13 cellular contexts compared by ENCODE assay signal in the genomic region with DNA sequence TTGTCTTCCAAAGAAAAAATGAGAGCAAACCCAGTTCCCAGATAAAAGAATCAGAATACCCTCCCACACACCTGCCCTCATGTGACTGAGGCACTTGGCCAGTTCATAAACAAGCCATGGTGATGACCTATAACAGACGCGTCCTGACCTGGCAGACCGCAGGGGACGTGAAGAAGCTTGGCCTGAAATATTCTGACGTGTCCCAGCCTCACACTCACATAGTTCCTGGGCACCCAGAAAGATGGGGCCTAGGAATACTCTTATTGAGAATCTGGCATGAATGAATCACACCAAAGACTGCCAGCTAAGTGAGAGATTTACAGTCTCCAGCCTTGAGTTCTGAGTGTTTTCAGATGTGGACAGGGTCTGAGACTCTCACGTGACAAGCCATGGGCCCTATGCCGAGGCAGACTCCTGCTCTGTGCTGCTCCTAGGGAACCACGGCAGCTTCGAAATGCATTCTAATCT. TPM values are rescaled to one million over a fixed set of nuclear protein-coding genes. Genes with fewer than 3 reads are reported as not detected.
DNase-seq lines count a peak whose midpoint lies in the region; ATAC-seq and TF ChIP-seq lines count a peak whose summit lies in the region.
"Had no signal": no experiment of that assay in that cellular context is flagged by ENCODE, and none has a peak within 500 bp of the region (broad histone marks: within the 10 kb centered on the region; RNA-seq: fewer than 3 reads in every experiment).

No MANE protein-coding gene starts in this region.

- H3K27ac Mint-ChIP-seq in neural progenitor cell: peak overlapping the region; percentile 21
- H3K27ac Mint-ChIP-seq: activated CD4-positive, alpha-beta memory T cell treated with anti-CD3 and anti-CD28 coated beads for 36 hours had no signal

- H3K9me3 Mint-ChIP-seq in neural progenitor cell: peaks cover 4% of the 10 kb centered on the region
- H3K9me3 Mint-ChIP-seq: activated CD4-positive, alpha-beta memory T cell treated with anti-CD3 and anti-CD28 coated beads for 36 hours had no signal

- peaks cover 2% of the 10 kb centered on the region for H3K27me3 Mint-ChIP-seq in neural progenitor cell (ENCODE audit: insufficient read depth, low read depth)

- H3K79me2 ChIP-seq in SK-N-SH (ENCODE audit: insufficient read depth): no peaks in the 10 kb centered on the region
- H3K79me2 ChIP-seq in neural progenitor cell (ENCODE audit: low read depth): no peaks in the 10 kb centered on the region

- peaks cover 0 to 14% of the 10 kb centered on the region in 2 experiments; a peak in 2 of 4 replicates for H3K4me1 ChIP-seq in SK-N-SH (ENCODE audit: control insufficient read depth in 1 of 2, insufficient read depth in 2 of 2, low read depth in 1 of 2, low read length in 1 of 2)
- peaks cover 16% of the 10 kb centered on the region for H3K4me1 ChIP-seq in foreskin keratinocyte
- H3K4me1 ChIP-seq in neural progenitor cell: peaks cover 4% of the 10 kb centered on the region
- H3K4me1 ChIP-seq: Caco-2 had no signal

- H3K4me3 ChIP-seq in AG10803 (ENCODE audit: low read length) (no peak overlapping the region), SK-N-SH (ENCODE audit: low read depth in 2 of 2, low read length in 1 of 2) (no peak overlapping the region), neural progenitor cell (no peak overlapping the region)

- no peak overlapping the region for H3K4me3 Mint-ChIP-seq in neural progenitor cell
- H3K4me3 Mint-ChIP-seq: activated CD4-positive, alpha-beta memory T cell treated with anti-CD3 and anti-CD28 coated beads for 36 hours had no signal

- no peaks in the 10 kb centered on the region for H3K36me3 ChIP-seq in SK-N-SH (replicated peaks in 1 of 2; ENCODE audit: control insufficient read depth in 1 of 2, insufficient read depth in 2 of 2, low read length in 1 of 2)
- H3K36me3 ChIP-seq in neural progenitor cell: no peaks in the 10 kb centered on the region

- DNase-seq in AG10803 (ENCODE audit: low read depth) (peak; percentile 100), SK-N-SH (no peak), foreskin keratinocyte (peak; percentile 96 to 98), neural progenitor cell (ENCODE audit: low spot score) (no peak), activated T-cell treated with anti-CD3 and anti-CD28 coated beads for 4 hours (no peak), NCI-H146 (lab: John Stamatoyannopoulos, UW) (no peak), ureter (ENCODE audit: low spot score) (no peak)
- DNase-seq: activated CD4-positive, alpha-beta memory T cell treated with anti-CD3 and anti-CD28 coated beads for 36 hours; Caco-2; islet precursor cell; stimulated activated CD4-positive, alpha-beta T cell treated with anti-CD3 and anti-CD28 coated beads, Interleukin-2, amount 100 ng/mL, for 24 hours had no signal

- no peaks in the 10 kb centered on the region for H3K27me3 ChIP-seq in SK-N-SH (ENCODE audit: insufficient read depth)
- no peaks in the 10 kb centered on the region for H3K27me3 ChIP-seq in foreskin keratinocyte
- no peaks in the 10 kb centered on the region for H3K27me3 ChIP-seq in neural progenitor cell

- H3K36me3 Mint-ChIP-seq in neural progenitor cell: no peaks in the 10 kb centered on the region
- H3K36me3 Mint-ChIP-seq: activated CD4-positive, alpha-beta memory T cell treated with anti-CD3 and anti-CD28 coated beads for 36 hours had no signal

- H3K9me2 ChIP-seq in SK-N-SH: no peaks in the 10 kb centered on the region

- CTCF ChIA-PET in SK-N-SH (lab: Yijun Ruan, JAX): interaction anchor here (1.3 to 3.1 kb wide), 2 partner anchors 43 to 397 kb away, joined by 3 to 11 read pairs; no protein-coding TSS in a partner anchor

- 56% methylated on average over 9 of the region's 9 CpGs for WGBS in SK-N-SH (ENCODE audit: low lambda C conversion rate)

- H3K27ac ChIP-seq in SK-N-SH (ENCODE audit: low read depth in 2 of 2, low read length in 1 of 2) (peak overlapping the region; percentile 68 to 82; a peak in 3 of 4 replicates), foreskin keratinocyte (peak overlapping the region; percentile 58), neural progenitor cell (no peak overlapping the region)
- H3K27ac ChIP-seq: KMS-11 had no signal

- TF ChIP-seq CTCF in AG10803 (conservative IDR thresholded peaks at IDR 0.05; ENCODE audit: low read length) (peak; percentile 18; the same call in 1 of the 2 replicates), SK-N-SH (IDR thresholded peaks at IDR 0.05) (no peak), foreskin keratinocyte (conservative IDR thresholded peaks at IDR 0.05) (no peak), neural progenitor cell (IDR thresholded peaks at IDR 0.05) (no peak)

- H3K4me1 Mint-ChIP-seq in neural progenitor cell: peaks cover 31% of the 10 kb centered on the region

- no peaks in the 10 kb centered on the region for H3K9me3 ChIP-seq in SK-N-SH
- no peaks in the 10 kb centered on the region for H3K9me3 ChIP-seq in neural progenitor cell (ENCODE audit: low read depth)
- H3K9me3 ChIP-seq: Caco-2 had no signal

- peak in 1 of 2 experiments; percentile 61; a peak in 1 of 4 replicates for TF ChIP-seq EP300 in SK-N-SH (IDR thresholded peaks at IDR 0.05; ENCODE audit: borderline replicate concordance in 1 of 2, low read depth in 1 of 2, low read length in 1 of 2)

- no peak overlapping the region; the same call in 1 of the 2 replicates for H3K4me2 ChIP-seq in SK-N-SH
- H3K4me2 ChIP-seq in neural progenitor cell: no peak overlapping the region
- H3K4me2 ChIP-seq: KMS-11 had no signal

- H3K9ac ChIP-seq in SK-N-SH: no peak overlapping the region
- H3K9ac ChIP-seq in neural progenitor cell: no peak overlapping the region
- H3K9ac ChIP-seq: KMS-11 had no signal

- POLR2A ChIA-PET in SK-N-SH (lab: Yijun Ruan, JAX): no interaction called here

- peaks cover 5% of the 10 kb centered on the region for H3F3A ChIP-seq in SK-N-SH (replicated peaks; ENCODE audit: insufficient read depth)
- H3F3A ChIP-seq in neural progenitor cell (ENCODE audit: low read depth): no peaks in the 10 kb centered on the region

- H2AFZ ChIP-seq in SK-N-SH (ENCODE audit: low read depth): peak overlapping the region; percentile 26; the same call in 1 of the 2 replicates
- H2AFZ ChIP-seq in neural progenitor cell (replicated peaks): no peak overlapping the region

- H4K20me1 ChIP-seq in SK-N-SH (ENCODE audit: insufficient read depth) (no peaks in the 10 kb centered on the region), neural progenitor cell (ENCODE audit: low read depth) (no peaks in the 10 kb centered on the region)

- peak; percentile 90 for ATAC-seq in foreskin keratinocyte
- no peak for ATAC-seq in GM18502 (IDR thresholded peaks at IDR 0.05; ENCODE audit: poor library complexity, unreplicated experiment)

- TF ChIP-seq RAD21 in SK-N-SH (IDR thresholded peaks at IDR 0.05; ENCODE audit: low read length): no peak

TF ChIP-seq in SK-N-SH, 30 proteins besides CTCF, POLR2A, EP300 and RAD21 (continues in another document):
- TF ChIP-seq RXRA (IDR thresholded peaks at IDR 0.05; ENCODE audit: borderline replicate concordance, low read depth) (peak; percentile 67; the same call in 1 of the 2 replicates), POLR2AphosphoS5 (IDR thresholded peaks at IDR 0.05; ENCODE audit: low read depth, low read length) (0 out of 2 replicates have a peak, but pooled peaks have one; percentile 33), FOXJ3 (CRISPR knock-in tag; IDR thresholded peaks at IDR 0.05) (no peak), NRF1 (IDR thresholded peaks at IDR 0.05; ENCODE audit: low read depth, low read length) (no peak), RCOR1 (IDR thresholded peaks at IDR 0.05; ENCODE audit: low read length) (no peak), MEF2A (IDR thresholded peaks at IDR 0.05; ENCODE audit: borderline replicate concordance, low read depth) (no peak), MXI1 (IDR thresholded peaks at IDR 0.05; ENCODE audit: low read depth, low read length) (no peak), FOXM1 (IDR thresholded peaks at IDR 0.05; ENCODE audit: low read depth) (no peak)
- TF ChIP-seq, protein P1, sequence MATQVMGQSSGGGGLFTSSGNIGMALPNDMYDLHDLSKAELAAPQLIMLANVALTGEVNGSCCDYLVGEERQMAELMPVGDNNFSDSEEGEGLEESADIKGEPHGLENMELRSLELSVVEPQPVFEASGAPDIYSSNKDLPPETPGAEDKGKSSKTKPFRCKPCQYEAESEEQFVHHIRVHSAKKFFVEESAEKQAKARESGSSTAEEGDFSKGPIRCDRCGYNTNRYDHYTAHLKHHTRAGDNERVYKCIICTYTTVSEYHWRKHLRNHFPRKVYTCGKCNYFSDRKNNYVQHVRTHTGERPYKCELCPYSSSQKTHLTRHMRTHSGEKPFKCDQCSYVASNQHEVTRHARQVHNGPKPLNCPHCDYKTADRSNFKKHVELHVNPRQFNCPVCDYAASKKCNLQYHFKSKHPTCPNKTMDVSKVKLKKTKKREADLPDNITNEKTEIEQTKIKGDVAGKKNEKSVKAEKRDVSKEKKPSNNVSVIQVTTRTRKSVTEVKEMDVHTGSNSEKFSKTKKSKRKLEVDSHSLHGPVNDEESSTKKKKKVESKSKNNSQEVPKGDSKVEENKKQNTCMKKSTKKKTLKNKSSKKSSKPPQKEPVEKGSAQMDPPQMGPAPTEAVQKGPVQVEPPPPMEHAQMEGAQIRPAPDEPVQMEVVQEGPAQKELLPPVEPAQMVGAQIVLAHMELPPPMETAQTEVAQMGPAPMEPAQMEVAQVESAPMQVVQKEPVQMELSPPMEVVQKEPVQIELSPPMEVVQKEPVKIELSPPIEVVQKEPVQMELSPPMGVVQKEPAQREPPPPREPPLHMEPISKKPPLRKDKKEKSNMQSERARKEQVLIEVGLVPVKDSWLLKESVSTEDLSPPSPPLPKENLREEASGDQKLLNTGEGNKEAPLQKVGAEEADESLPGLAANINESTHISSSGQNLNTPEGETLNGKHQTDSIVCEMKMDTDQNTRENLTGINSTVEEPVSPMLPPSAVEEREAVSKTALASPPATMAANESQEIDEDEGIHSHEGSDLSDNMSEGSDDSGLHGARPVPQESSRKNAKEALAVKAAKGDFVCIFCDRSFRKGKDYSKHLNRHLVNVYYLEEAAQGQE (IDR thresholded peaks at IDR 0.05; ENCODE audit: low read depth, low read length): no peak
- TF ChIP-seq, protein P2, sequence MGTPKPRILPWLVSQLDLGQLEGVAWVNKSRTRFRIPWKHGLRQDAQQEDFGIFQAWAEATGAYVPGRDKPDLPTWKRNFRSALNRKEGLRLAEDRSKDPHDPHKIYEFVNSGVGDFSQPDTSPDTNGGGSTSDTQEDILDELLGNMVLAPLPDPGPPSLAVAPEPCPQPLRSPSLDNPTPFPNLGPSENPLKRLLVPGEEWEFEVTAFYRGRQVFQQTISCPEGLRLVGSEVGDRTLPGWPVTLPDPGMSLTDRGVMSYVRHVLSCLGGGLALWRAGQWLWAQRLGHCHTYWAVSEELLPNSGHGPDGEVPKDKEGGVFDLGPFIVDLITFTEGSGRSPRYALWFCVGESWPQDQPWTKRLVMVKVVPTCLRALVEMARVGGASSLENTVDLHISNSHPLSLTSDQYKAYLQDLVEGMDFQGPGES (IDR thresholded peaks at IDR 0.05; ENCODE audit: low read depth, low read length): no peak

RNA-seq across cellular contexts. Expression of a gene that starts 17.2 kb away (rescaled TPM):
- polyA plus RNA-seq in SK-N-SH (2012; rRNA removed) (6.8 and 7.1 TPM in 2 replicates), foreskin keratinocyte (9.7 and 11.7 TPM in 2 replicates)
- polyA plus RNA-seq in SK-N-SH (2012; cell fraction: cytosol; rRNA removed): 6.1 and 7.1 TPM in 2 replicates
- 21.1 and 27.5 TPM in 2 replicates for polyA plus RNA-seq in SK-N-SH (2012; cell fraction: nucleus; rRNA removed)
- total RNA-seq in foreskin keratinocyte (25.0 and 26.1 TPM in 2 replicates), neural progenitor cell (ENCODE audit: low replicate concordance) (44.2 and 59.6 TPM in 2 replicates), ureter (89.8 TPM)

Comparison
In these comparisons a context has a peak if more than half of its experiments do, and no peak if none do; other contexts are left out.
1. DNase-seq: peak in AG10803 (single experiment) and foreskin keratinocyte (2 of 2); none in SK-N-SH (single experiment), neural progenitor cell (single experiment), activated T-cell treated with anti-CD3 and anti-CD28 coated beads for 4 hours (single experiment), NCI-H146 (single experiment) and ureter (single experiment).